Comparison of ENCODE assay signal across 16 cellular contexts in the genomic region with DNA sequence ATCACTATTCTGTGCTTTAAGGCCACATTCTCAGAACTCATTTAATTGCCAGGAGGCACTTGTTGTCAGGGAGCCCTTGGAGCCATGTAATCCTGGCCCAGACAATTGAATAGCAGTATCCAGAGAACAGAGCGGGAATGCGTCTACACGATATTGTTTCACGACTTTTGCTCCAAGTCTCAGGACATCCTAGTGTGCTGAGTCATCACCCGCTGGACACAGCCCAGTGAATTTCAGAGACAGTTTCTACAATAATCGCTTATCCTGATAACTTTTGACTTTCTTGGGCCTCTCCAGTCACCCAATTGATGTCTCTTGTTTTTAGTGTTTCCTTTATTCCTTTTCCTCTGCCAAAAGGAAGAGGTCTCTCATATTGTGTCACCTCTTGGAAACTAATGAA.
DNase-seq lines count a peak whose midpoint lies in the region; ATAC-seq, FAIRE-seq and TF ChIP-seq lines count a peak whose summit lies in the region.
"Had no signal": no experiment of that assay in that cellular context is flagged by ENCODE, and none has a peak within 500 bp of the region (broad histone marks: within the 10 kb centered on the region; RNA-seq: fewer than 3 reads in every experiment).

No MANE protein-coding gene starts in this region.

- no peaks in the 10 kb centered on the region for H3K4me1 ChIP-seq in A549
- peaks cover 3% of the 10 kb centered on the region for H3K4me1 ChIP-seq in ectodermal cell (ENCODE audit: control insufficient read depth, insufficient read depth, low read length)
- H3K4me1 ChIP-seq: BE2C had no signal

- POLR2A ChIA-PET in A549 (lab: Yijun Ruan, JAX): no interaction called here

- H3K36me3 ChIP-seq in ectodermal cell (ENCODE audit: control insufficient read depth, insufficient read depth, low read length): no peaks in the 10 kb centered on the region
- H3K36me3 ChIP-seq: BE2C had no signal

- no peak for TF ChIP-seq POLR2A in A549 (IDR thresholded peaks at IDR 0.05; ENCODE audit: low read length)

- WGBS in A549 (ENCODE audit: missing lambda C conversion rate): 80% methylated on average over 6 of the region's 6 CpGs
- WGBS in ectodermal cell, 2 experiments: 86 to 87% methylated on average over 6 of the region's 6 CpGs

- TF ChIP-seq EP300 in A549 (IDR thresholded peaks at IDR 0.05): no peak

- H3K27ac ChIP-seq in A549 (no peak overlapping the region), ectodermal cell (ENCODE audit: insufficient read depth, low read depth, low read length, poor library complexity, severe bottlenecking) (peak overlapping the region; percentile 26)
- H3K27ac ChIP-seq: KMS-11 had no signal

- no peak for TF ChIP-seq CTCF in A549 (IDR thresholded peaks at IDR 0.05)

- ATAC-seq in A549 (no peak), HG03457 (IDR thresholded peaks at IDR 0.05; ENCODE audit: unreplicated experiment) (no peak)

- no peaks in the 10 kb centered on the region for H3K9me3 ChIP-seq in A549
- peaks cover 2% of the 10 kb centered on the region for H3K9me3 ChIP-seq in ectodermal cell (ENCODE audit: control insufficient read depth, low read length)
- H3K9me3 ChIP-seq: BE2C had no signal

- H3K4me2 ChIP-seq in A549: no peak overlapping the region
- H3K4me2 ChIP-seq: KMS-11 had no signal

- CTCF ChIA-PET in A549 (lab: Yijun Ruan, JAX): no interaction called here

- TF ChIP-seq RAD21 in A549 (conservative IDR thresholded peaks at IDR 0.05 in 1 of 2, IDR thresholded peaks at IDR 0.05 in 1 of 2): no peak

- DNase-seq in A549 (ENCODE audit: low read depth in 1 of 2, low spot score in 1 of 2) (no peak), M059J (ENCODE audit: low read depth) (peak; percentile 5), pons (ENCODE audit: low spot score) (peak; percentile 11)
- DNase-seq in activated CD4-positive, alpha-beta T cell treated with anti-CD3 and anti-CD28 coated beads, Interleukin-2, amount 50 U/mL, for 48 hours: no peak
- DNase-seq in activated naive CD4-positive, alpha-beta T cell treated with anti-CD3 and anti-CD28 coated beads, Interleukin-2, amount 50 U/mL, for 16 hours: no peak
- DNase-seq: BE2C, NCI-H1105, NCI-H146, NCI-H2029, NCI-H226, NCI-H524, NCI-H774, Right ventricle myocardium superior had no signal

- FAIRE-seq in A549 (lab: Jason Lieb, UNC): no peak

- H3K4me3 ChIP-seq in A549 (no peak overlapping the region), ectodermal cell (ENCODE audit: insufficient read depth, low read depth, low read length) (no peak overlapping the region)

- no peaks in the 10 kb centered on the region for H3K27me3 ChIP-seq in ectodermal cell (ENCODE audit: control insufficient read depth, insufficient read depth, low read length, poor library complexity, severe bottlenecking)
- H3K27me3 ChIP-seq: BE2C had no signal

TF ChIP-seq in A549, 52 proteins besides CTCF, POLR2A, EP300 and RAD21:
- no peak for TF ChIP-seq POLR2AphosphoS2 (conservative IDR thresholded peaks at IDR 0.05; ENCODE audit: low read length)
- peak; percentile 43 for TF ChIP-seq MAFK (IDR thresholded peaks at IDR 0.05; ENCODE audit: partially characterized antibody)

Comparison
In these comparisons a context has a peak if more than half of its experiments do, and no peak if none do; other contexts are left out.
1. DNase-seq: peak in M059J (single experiment) and pons (single experiment); none in A549 (0 of 2), activated CD4-positive, alpha-beta T cell treated with anti-CD3 and anti-CD28 coated beads, Interleukin-2, amount 50 U/mL, for 48 hours (0 of 2) and activated naive CD4-positive, alpha-beta T cell treated with anti-CD3 and anti-CD28 coated beads, Interleukin-2, amount 50 U/mL, for 16 hours (single experiment).